In the genomic region with DNA sequence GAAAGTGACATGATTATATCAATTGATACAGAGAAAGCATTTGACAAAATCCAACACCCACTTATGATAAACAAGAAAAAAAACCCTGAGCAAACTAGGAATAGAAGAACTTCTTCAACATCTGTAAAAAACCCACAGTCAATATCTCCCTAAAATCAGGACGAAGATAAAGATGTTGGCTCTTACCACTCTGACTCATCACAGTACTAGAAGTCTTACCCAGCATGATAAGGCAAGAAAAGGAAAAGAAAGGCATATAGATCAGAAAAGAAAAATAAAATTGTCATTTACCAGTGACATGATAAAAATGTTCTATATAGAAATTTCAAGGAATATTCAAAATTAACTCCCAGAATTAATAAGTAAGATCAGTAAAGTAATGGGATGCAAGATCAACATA, we compare ENCODE assay signal across 9 cellular contexts. TPM values are rescaled to one million over a fixed set of nuclear protein-coding genes. Genes with fewer than 3 reads are reported as not detected.
"Had no signal": no experiment of that assay in that cellular context is flagged by ENCODE, and none has a peak within 500 bp of the region (broad histone marks: within the 10 kb centered on the region; RNA-seq: fewer than 3 reads in every experiment).

No MANE protein-coding gene starts in this region.

- H3K9ac ChIP-seq: GM23248 had no signal

- DNase-seq: GM23248, GOT3, H7, IMR-90, KBM-7 had no signal

- H3K4me1 ChIP-seq: HAP-1 had no signal

- H3K4me3 ChIP-seq: GM23248, HAP-1 had no signal

- FAIRE-seq: HTR-8/SVneo had no signal

- H3K9me3 ChIP-seq: HAP-1 had no signal

- H2AFZ ChIP-seq: GM23248 had no signal

- H3K27ac ChIP-seq: GM23248 had no signal

- H3K36me3 ChIP-seq: HAP-1 had no signal

RNA-seq across cellular contexts. Expression of a gene that starts 7.2 kb away (rescaled TPM):
- total RNA-seq: GM23248, HT-29, IMR-90 had no signal
- polyA plus RNA-seq: GM23248, IMR-90 had no signal

RNA-seq across cellular contexts. Expression of a gene that starts 31.4 kb away (rescaled TPM):
- total RNA-seq: GM23248, H4, H7, HT-29, IMR-90 had no signal
- polyA plus RNA-seq: GM23248, IMR-90 had no signal
